ENCODE assay signal across 19 cellular contexts in the genomic region with DNA sequence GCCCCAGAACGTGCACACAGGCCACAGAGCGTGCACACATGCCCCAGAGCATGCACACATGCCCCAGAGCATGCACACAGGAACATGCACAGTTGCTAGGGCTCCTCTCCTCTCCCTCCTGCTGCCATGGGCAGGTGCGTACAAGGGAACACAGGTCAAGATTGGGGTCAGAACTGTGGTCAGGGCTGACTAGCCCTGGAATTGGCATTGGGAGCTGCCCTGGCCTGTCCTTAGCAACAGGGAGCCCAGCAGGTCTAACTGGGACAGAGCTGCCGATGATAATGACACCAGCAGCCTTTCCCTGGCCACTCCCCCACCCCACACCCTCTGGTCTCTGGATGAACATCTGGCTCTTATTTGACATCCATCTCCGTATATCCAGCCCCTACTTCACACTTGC. TPM values are rescaled to one million over a fixed set of nuclear protein-coding genes. Genes with fewer than 3 reads are reported as not detected.
DNase-seq lines count a peak whose midpoint lies in the region; ATAC-seq, FAIRE-seq and TF ChIP-seq lines count a peak whose summit lies in the region.
"Had no signal": no experiment of that assay in that cellular context is flagged by ENCODE, and none has a peak within 500 bp of the region (broad histone marks: within the 10 kb centered on the region; RNA-seq: fewer than 3 reads in every experiment).

No MANE protein-coding gene starts in this region.

- H3K36me3 ChIP-seq in PC-9 (ENCODE audit: low read depth) = peaks cover 40% of the 10 kb centered on the region
- H3K36me3 ChIP-seq in keratinocyte (ENCODE audit: control insufficient read depth in 2 of 2, extremely low read depth in 1 of 2, insufficient read depth in 2 of 2, low read length in 2 of 2) = peaks cover 0 to 5% of the 10 kb centered on the region in 2 experiments
- H3K36me3 ChIP-seq in spleen = no peaks in the 10 kb centered on the region
- H3K36me3 ChIP-seq: SJSA1 had no signal

- no peak overlapping the region for H3K9ac ChIP-seq in keratinocyte (ENCODE audit: control insufficient read depth, extremely low read depth, insufficient read depth, low read length)

- H3K9me3 ChIP-seq in PC-9 (ENCODE audit: insufficient read depth, low read depth) (no peaks in the 10 kb centered on the region), keratinocyte (ENCODE audit: control insufficient read depth, low read depth, low read length) (no peaks in the 10 kb centered on the region), spleen (no peaks in the 10 kb centered on the region)
- H3K9me3 ChIP-seq: BE2C, heart left ventricle, SJSA1, testis had no signal

- ATAC-seq in GM19324 (IDR thresholded peaks at IDR 0.05; ENCODE audit: low FRiP score, unreplicated experiment) (no peak), GM21619 (IDR thresholded peaks at IDR 0.05; ENCODE audit: unreplicated experiment) (no peak)
- ATAC-seq: activated T-cell treated with anti-CD3 and anti-CD28 coated beads, Interleukin-2, amount 50 U/mL, for 72 hours; naive thymus-derived CD8-positive, alpha-beta T cell had no signal

- peaks cover 71% of the 10 kb centered on the region for H3F3A ChIP-seq in PC-9 (ENCODE audit: insufficient read depth, low read depth)

- no peaks in the 10 kb centered on the region for H3K9me2 ChIP-seq in PC-9 (ENCODE audit: insufficient read depth)

- intact Hi-C loops in PC-9 (cut with micrococcal nuclease; ENCODE audit: unreplicated experiment) = no loop called here
- intact Hi-C loops in spleen (cut with DNase I; ENCODE audit: low total_unique reads) = no loop called here

- TF ChIP-seq CTCF in PC-9 (conservative IDR thresholded peaks at IDR 0.05) (no peak), keratinocyte (optimal IDR thresholded peaks at IDR 0.05 in 1 of 3, IDR thresholded peaks at IDR 0.05 in 1 of 3, conservative IDR thresholded peaks at IDR 0.05 in 1 of 3; ENCODE audit: extremely low read depth in 1 of 3, insufficient read depth in 2 of 3, low read length in 3 of 3) (no peak), spleen (IDR thresholded peaks at IDR 0.05 in 8 of 11, conservative IDR thresholded peaks at IDR 0.05 in 3 of 11) (no peak)

- H3K27ac ChIP-seq in PC-9 (peak overlapping the region; percentile 73), cingulate gyrus (ENCODE audit: low read depth, low read length) (peak overlapping the region; percentile 13), keratinocyte (ENCODE audit: control insufficient read depth, insufficient read depth, low read length) (peak overlapping the region; percentile 22), spleen (no peak overlapping the region)
- H3K27ac ChIP-seq: SJSA1, testis had no signal

- TF ChIP-seq POLR2A in spleen (IDR thresholded peaks at IDR 0.05) = no peak

- H3K9me1 ChIP-seq in keratinocyte (ENCODE audit: control insufficient read depth, extremely low read depth, insufficient read depth, low read length) = no peaks in the 10 kb centered on the region

- dilution Hi-C loops in keratinocyte (cut with MboI; ENCODE audit: extremely low pct_ligation_motif_present, low sequenced_read_pairs) = no loop called here

- 65 to 82% (median 78%) methylated on average over 5 of the region's 5 CpGs for WGBS in spleen, 5 donors

- H2AFZ ChIP-seq in PC-9 (no peak overlapping the region), keratinocyte (ENCODE audit: control insufficient read depth, low read length) (no peak overlapping the region)

- POLR2A ChIA-PET in PC-9 (lab: Charles Lee; ENCODE audit: unreplicated experiment) = interaction anchor here (0.6 kb wide), 3 partner anchors 8 to 1223 kb away, joined by 3 to 6 read pairs (median 3); partner anchors contain the start of genes IK and NDUFA2

- H4K20me1 ChIP-seq in PC-9 (ENCODE audit: insufficient read depth) (peaks cover 66% of the 10 kb centered on the region), keratinocyte (ENCODE audit: control insufficient read depth, extremely low read depth, insufficient read depth, low read length) (no peaks in the 10 kb centered on the region)

- H3K4me2 ChIP-seq in PC-9 = peak overlapping the region; percentile 58
- H3K4me2 ChIP-seq in keratinocyte (ENCODE audit: control insufficient read depth, extremely low read depth, insufficient read depth, low read depth, low read length) = peak overlapping the region; percentile 38

- no peak for FAIRE-seq in keratinocyte (lab: Jason Lieb, UNC)

- peaks cover 99% of the 10 kb centered on the region for H3K4me1 ChIP-seq in PC-9 (replicated peaks; ENCODE audit: insufficient read depth)
- H3K4me1 ChIP-seq in keratinocyte (ENCODE audit: control insufficient read depth, extremely low read depth, insufficient read depth, low read length) = peaks cover 39% of the 10 kb centered on the region
- peaks cover 0 to 2% (median 0%) of the 10 kb centered on the region in 6 donors for H3K4me1 ChIP-seq in spleen
- H3K4me1 ChIP-seq: BE2C, SJSA1 had no signal

- H3K4me3 ChIP-seq in PC-9 (no peak overlapping the region), keratinocyte (ENCODE audit: control insufficient read depth in 2 of 3, extremely low read depth in 1 of 3, insufficient read depth in 2 of 3, low read depth in 1 of 3, low read length in 3 of 3) (no peak overlapping the region), spleen (no peak overlapping the region)
- H3K4me3 ChIP-seq: heart left ventricle, SJSA1, testis had no signal

- H3K27me3 ChIP-seq in PC-9 (ENCODE audit: insufficient read depth, low read depth) (no peaks in the 10 kb centered on the region), keratinocyte (ENCODE audit: control insufficient read depth, extremely low read depth, insufficient read depth, low read length) (peaks cover 8% of the 10 kb centered on the region), spleen (replicated peaks in 1 of 7) (peaks cover 0 to 57% (median 14%) of the 10 kb centered on the region in 7 donors)
- H3K27me3 ChIP-seq: BE2C, testis had no signal

- no TSS peak for BruUV-seq in PC-9 (replicated peaks; lab: Mats Ljungman, UMichigan)

- H3K79me2 ChIP-seq in PC-9 (ENCODE audit: low read depth) = peaks cover 96% of the 10 kb centered on the region
- peaks cover 7% of the 10 kb centered on the region for H3K79me2 ChIP-seq in keratinocyte (ENCODE audit: control insufficient read depth, insufficient read depth, low read length)

- peak; percentile 74 for DNase-seq in PC-9
- no peak for DNase-seq in keratinocyte (ENCODE audit: low read depth, low spot score)
- peak; percentile 65 for DNase-seq in spleen
- DNase-seq in foreskin melanocyte = no peak
- DNase-seq in midbrain (lab: John Stamatoyannopoulos, UW) = no peak
- DNase-seq: activated T-cell treated with anti-CD3 and anti-CD28 coated beads, Interleukin-2, amount 50 U/mL, for 72 hours; BE2C; erythroblast; naive thymus-derived CD8-positive, alpha-beta T cell; NCI-H1436 treated with DMSO at 0.1 percent for 48 hours; NCI-H446; retina had no signal

- CTCF ChIA-PET in PC-9 (lab: Charles Lee) = no interaction called here

RNA-seq across cellular contexts. Expression of gene PCDH1, which starts 8.0 kb away (rescaled TPM):
- 88.5 and 101 TPM in 2 replicates for total RNA-seq in PC-9 (2021)
- polyA plus RNA-seq in keratinocyte = 10.0 to 19.9 TPM (median 14.2 TPM) in 3 replicates
- 76.5 TPM for polyA plus RNA-seq in keratinocyte (2011; ENCODE audit: low read depth)
- 6.6 and 7.2 TPM in 2 replicates for polyA plus RNA-seq in keratinocyte (2011; cell fraction: cytosol; rRNA removed)
- polyA plus RNA-seq in keratinocyte (2011; cell fraction: nucleus; rRNA removed) = 32.7 and 43.1 TPM in 2 replicates
- polyA plus RNA-seq in keratinocyte (2012; ENCODE audit: low replicate concordance) = 18.0 and 74.0 TPM in 2 replicates
- 45.5 to 90.7 TPM (median 50.3 TPM) in 3 replicates for polyA minus RNA-seq in keratinocyte
- polyA minus RNA-seq in keratinocyte (2011; cell fraction: cytosol; rRNA and poly(A)+ RNA removed) = 24.2 TPM
- polyA minus RNA-seq in keratinocyte (2011; cell fraction: nucleus; rRNA and poly(A)+ RNA removed) = 71.8 and 73.0 TPM in 2 replicates
- 10 to 100 TPM in 2 of 7 donors, 1 to 10 TPM in 5; 2.6 to 11.4 (median 7.4) TPM for total RNA-seq in spleen
- polyA plus RNA-seq in spleen = 1 to 10 TPM in 2 of 3 donors, under 1 TPM in 1; 0.30 to 2.2 (median 1.4) TPM
- total RNA-seq: LHCN-M2; naive thymus-derived CD8-positive, alpha-beta T cell had no signal

RNA-seq across cellular contexts. Expression of gene DELE1, which starts 53.4 kb away (rescaled TPM):
- total RNA-seq in PC-9 (2021) = 68.5 and 80.8 TPM in 2 replicates
- polyA plus RNA-seq in keratinocyte = 37.3 to 49.6 TPM (median 37.5 TPM) in 3 replicates
- 9.4 TPM for polyA plus RNA-seq in keratinocyte (2011; ENCODE audit: low read depth)
- 29.6 and 34.1 TPM in 2 replicates for polyA plus RNA-seq in keratinocyte (2011; cell fraction: cytosol; rRNA removed)
- 106 and 128 TPM in 2 replicates for polyA plus RNA-seq in keratinocyte (2011; cell fraction: nucleus; rRNA removed)
- 28.3 and 30.1 TPM in 2 replicates for polyA plus RNA-seq in keratinocyte (2012; ENCODE audit: low replicate concordance)
- polyA minus RNA-seq in keratinocyte = 38.8 to 47.1 TPM (median 43.9 TPM) in 3 replicates
- 19.2 TPM for polyA minus RNA-seq in keratinocyte (2011; cell fraction: cytosol; rRNA and poly(A)+ RNA removed)
- 22.9 and 39.2 TPM in 2 replicates for polyA minus RNA-seq in keratinocyte (2011; cell fraction: nucleus; rRNA and poly(A)+ RNA removed)
- 100 to 1,000 TPM; 101 to 194 (median 149) TPM for total RNA-seq in spleen
- polyA plus RNA-seq in spleen = 10 to 100 TPM; 36.1 to 83.3 (median 69.7) TPM

Comparison
In these comparisons a context has a peak if more than half of its experiments do, and no peak if none do; other contexts are left out.
1. DNase-seq: peak in PC-9 (2 of 2) and spleen (single experiment); none in keratinocyte (single experiment), foreskin melanocyte (single experiment) and midbrain (single experiment).
2. H3K27ac ChIP-seq: peak in PC-9 (single experiment), cingulate gyrus (single experiment) and keratinocyte (single experiment); none in spleen (0 of 8).